ENCODE assay signal across 35 cellular contexts in genomic region chr7:15577600-15577999, GRCh38. TPM values are rescaled to one million over a fixed set of nuclear protein-coding genes. Genes with fewer than 3 reads are reported as not detected.
"Had no signal": no experiment of that assay in that cellular context is flagged by ENCODE, and none has a peak within 500 bp of the region (broad histone marks: within the 10 kb centered on the region; RNA-seq: fewer than 3 reads in every experiment).

No MANE protein-coding gene starts in this region.

- FAIRE-seq: colon had no signal

- H3K9me3 Mint-ChIP-seq: activated CD4-positive, alpha-beta memory T cell treated with anti-CD3 and anti-CD28 coated beads for 36 hours; activated CD4-positive, alpha-beta T cell treated with anti-CD3 and anti-CD28 coated beads, Interleukin-2, amount 10 ng/mL, durations not matched to agents 24 days and 14 days; activated naive CD4-positive, alpha-beta T cell treated with anti-CD3 and anti-CD28 coated beads for 36 hours; activated naive CD8-positive, alpha-beta T cell treated with anti-CD3 and anti-CD28 coated beads for 36 hours had no signal

- H3K4me1 Mint-ChIP-seq: activated CD4-positive, alpha-beta T cell treated with anti-CD3 and anti-CD28 coated beads for 36 hours; activated CD4-positive, alpha-beta T cell treated with anti-CD3 and anti-CD28 coated beads, Interleukin-2, amount 10 ng/mL, durations not matched to agents 24 days and 14 days; activated CD8-positive, alpha-beta memory T cell treated with anti-CD3 and anti-CD28 coated beads, Interleukin-2, amount 10 ng/mL, durations not matched to agents 7 days and 5 days; activated naive CD4-positive, alpha-beta T cell treated with anti-CD3 and anti-CD28 coated beads, Interleukin-2, amount 50 U/mL, for 24 hours; activated naive CD8-positive, alpha-beta T cell treated with anti-CD3 and anti-CD28 coated beads for 36 hours; activated naive CD8-positive, alpha-beta T cell treated with anti-CD3 and anti-CD28 coated beads, Interleukin-2, amount 50 U/mL, for 24 hours had no signal

- H3K4me3 Mint-ChIP-seq: activated CD4-positive, alpha-beta memory T cell treated with anti-CD3 and anti-CD28 coated beads for 36 hours; activated CD4-positive, alpha-beta T cell treated with anti-CD3 and anti-CD28 coated beads for 36 hours; activated CD4-positive, alpha-beta T cell treated with anti-CD3 and anti-CD28 coated beads, Interleukin-2, amount 10 ng/mL, durations not matched to agents 24 days and 14 days; activated CD8-positive, alpha-beta memory T cell treated with anti-CD3 and anti-CD28 coated beads, Interleukin-2, amount 10 ng/mL, durations not matched to agents 7 days and 5 days; activated CD8-positive, alpha-beta T cell treated with anti-CD3 and anti-CD28 coated beads, Interleukin-2, amount 10 ng/mL, durations not matched to agents 7 days and 5 days; activated naive CD4-positive, alpha-beta T cell treated with anti-CD3 and anti-CD28 coated beads for 36 hours; activated naive CD4-positive, alpha-beta T cell treated with anti-CD3 and anti-CD28 coated beads, Interleukin-2, amount 50 U/mL, for 24 hours; activated naive CD8-positive, alpha-beta T cell treated with anti-CD3 and anti-CD28 coated beads for 36 hours; activated naive CD8-positive, alpha-beta T cell treated with anti-CD3 and anti-CD28 coated beads, Interleukin-2, amount 50 U/mL, for 24 hours; activated T-helper 1 cell treated with anti-CD3 and anti-CD28 coated beads, Interleukin-12 subunit alpha, Interleukin-12 subunit beta, Interleukin-2, Interleukin-4 antibody, amounts not matched to agents 30 ng/mL and 10 ng/mL and 1 ng/mL, durations not matched to agents 14 hours and 24 hours and 36 hours; effector memory CD8-positive, alpha-beta T cell had no signal

- H3K27ac Mint-ChIP-seq: activated CD4-positive, alpha-beta memory T cell treated with anti-CD3 and anti-CD28 coated beads for 36 hours; activated CD4-positive, alpha-beta T cell treated with anti-CD3 and anti-CD28 coated beads for 36 hours; activated CD4-positive, alpha-beta T cell treated with anti-CD3 and anti-CD28 coated beads, Interleukin-2, amount 10 ng/mL, durations not matched to agents 24 days and 14 days; activated CD8-positive, alpha-beta memory T cell treated with anti-CD3 and anti-CD28 coated beads, Interleukin-2, amount 10 ng/mL, durations not matched to agents 7 days and 5 days; activated CD8-positive, alpha-beta T cell treated with anti-CD3 and anti-CD28 coated beads, Interleukin-2, amount 10 ng/mL, durations not matched to agents 7 days and 5 days; activated naive CD4-positive, alpha-beta T cell treated with anti-CD3 and anti-CD28 coated beads for 36 hours; activated naive CD4-positive, alpha-beta T cell treated with anti-CD3 and anti-CD28 coated beads, Interleukin-2, amount 50 U/mL, for 24 hours; activated naive CD8-positive, alpha-beta T cell treated with anti-CD3 and anti-CD28 coated beads for 36 hours; activated naive CD8-positive, alpha-beta T cell treated with anti-CD3 and anti-CD28 coated beads, Interleukin-2, amount 50 U/mL, for 24 hours; activated T-helper 1 cell treated with anti-CD3 and anti-CD28 coated beads, Interleukin-12 subunit alpha, Interleukin-12 subunit beta, Interleukin-2, Interleukin-4 antibody, amounts not matched to agents 30 ng/mL and 10 ng/mL and 1 ng/mL, durations not matched to agents 14 hours and 24 hours and 36 hours; activated T-helper 2 cell treated with anti-CD3 and anti-CD28 coated beads, Interferon-gamma antibody, Interleukin-2, Interleukin-4, amounts not matched to agents 10 μg/mL and 5 μg/mL and 100 μg/mL, durations not matched to agents 14 hours and 24 hours and 36 hours; effector memory CD8-positive, alpha-beta T cell had no signal

- H3K4me3 ChIP-seq: adrenal gland, body of pancreas, esophagus muscularis mucosa, gastrocnemius medialis had no signal

- H3K27me3 Mint-ChIP-seq: activated CD4-positive, alpha-beta memory T cell treated with anti-CD3 and anti-CD28 coated beads for 36 hours; activated CD4-positive, alpha-beta T cell treated with anti-CD3 and anti-CD28 coated beads for 36 hours; activated CD4-positive, alpha-beta T cell treated with anti-CD3 and anti-CD28 coated beads, Interleukin-2, amount 10 ng/mL, durations not matched to agents 24 days and 14 days; activated CD8-positive, alpha-beta memory T cell treated with anti-CD3 and anti-CD28 coated beads, Interleukin-2, amount 10 ng/mL, durations not matched to agents 7 days and 5 days; activated naive CD4-positive, alpha-beta T cell treated with anti-CD3 and anti-CD28 coated beads, Interleukin-2, amount 50 U/mL, for 24 hours; activated naive CD8-positive, alpha-beta T cell treated with anti-CD3 and anti-CD28 coated beads for 36 hours; activated naive CD8-positive, alpha-beta T cell treated with anti-CD3 and anti-CD28 coated beads, Interleukin-2, amount 50 U/mL, for 24 hours; effector memory CD8-positive, alpha-beta T cell had no signal

- ATAC-seq: activated CD4-positive, alpha-beta T cell treated with anti-CD3 and anti-CD28 coated beads for 36 hours; activated CD8-positive, alpha-beta memory T cell treated with anti-CD3 and anti-CD28 coated beads, Interleukin-2, amount 10 ng/mL, durations not matched to agents 7 days and 5 days; activated CD8-positive, alpha-beta T cell treated with anti-CD3 and anti-CD28 coated beads, Interleukin-2, amount 10 ng/mL, durations not matched to agents 7 days and 5 days; activated naive CD8-positive, alpha-beta T cell treated with anti-CD3 and anti-CD28 coated beads, Interleukin-2, amount 50 U/mL, for 24 hours; body of pancreas; effector memory CD8-positive, alpha-beta T cell; foreskin keratinocyte; gastrocnemius medialis had no signal

- H3K9me3 ChIP-seq: adrenal gland, body of pancreas, esophagus muscularis mucosa, gastrocnemius medialis had no signal

- H3K36me3 Mint-ChIP-seq: activated CD4-positive, alpha-beta memory T cell treated with anti-CD3 and anti-CD28 coated beads for 36 hours; activated CD8-positive, alpha-beta memory T cell treated with anti-CD3 and anti-CD28 coated beads, Interleukin-2, amount 10 ng/mL, durations not matched to agents 7 days and 5 days; activated naive CD4-positive, alpha-beta T cell treated with anti-CD3 and anti-CD28 coated beads, Interleukin-2, amount 50 U/mL, for 24 hours; activated naive CD8-positive, alpha-beta T cell treated with anti-CD3 and anti-CD28 coated beads for 36 hours had no signal

- H3K36me3 ChIP-seq: adrenal gland, esophagus muscularis mucosa, gastrocnemius medialis had no signal

- DNase-seq: activated CD4-positive, alpha-beta memory T cell treated with anti-CD3 and anti-CD28 coated beads for 36 hours; activated CD4-positive, alpha-beta T cell treated with anti-CD3 and anti-CD28 coated beads for 36 hours; activated CD4-positive, alpha-beta T cell treated with anti-CD3 and anti-CD28 coated beads, Interleukin-2, amount 10 ng/mL, durations not matched to agents 24 days and 14 days; activated CD4-positive, CD25-positive, alpha-beta regulatory T cell; activated CD4-positive, CD25-positive, alpha-beta regulatory T cell treated with anti-CD3 and anti-CD28 coated beads, Interleukin-2, amount 50 U/mL, for 72 hours; activated CD8-positive, alpha-beta memory T cell treated with anti-CD3 and anti-CD28 coated beads, Interleukin-2, amount 10 ng/mL, durations not matched to agents 7 days and 5 days; activated CD8-positive, alpha-beta memory T cell treated with anti-CD3 and anti-CD28 coated beads, Interleukin-2, amount 50 U/mL, for 4 hours; activated CD8-positive, alpha-beta T cell treated with anti-CD3 and anti-CD28 coated beads, Interleukin-2, amount 10 ng/mL, durations not matched to agents 7 days and 5 days; activated effector memory CD4-positive, alpha-beta T cell treated with anti-CD3 and anti-CD28 coated beads, Interleukin-2, amount 50 U/mL, for 16 hours; activated naive CD4-positive, alpha-beta T cell treated with anti-CD3 and anti-CD28 coated beads for 36 hours; activated naive CD8-positive, alpha-beta T cell treated with anti-CD3 and anti-CD28 coated beads for 36 hours; activated naive CD8-positive, alpha-beta T cell treated with anti-CD3 and anti-CD28 coated beads, Interleukin-2, amount 50 U/mL, for 24 hours; activated T-cell treated with anti-CD3 and anti-CD28 coated beads, Interleukin-2, amount 50 U/mL, for 1 hour; activated T-cell treated with anti-CD3 and anti-CD28 coated beads, Interleukin-2, amount 50 U/mL, for 48 hours; adrenal gland; amygdala; aorta; body of pancreas; caudate nucleus; cortex of kidney; dermis blood vessel endothelial cell; effector CD4-positive, alpha-beta T cell; effector memory CD8-positive, alpha-beta T cell; erythroblast; foreskin keratinocyte; gastrocnemius medialis; glutamatergic neuron; T-helper 2 cell had no signal

- H3K4me1 ChIP-seq: adrenal gland, body of pancreas, foreskin keratinocyte, gastrocnemius medialis had no signal

- H3K27ac ChIP-seq: adrenal gland, body of pancreas, esophagus muscularis mucosa, foreskin keratinocyte, gastrocnemius medialis had no signal

- H3K27me3 ChIP-seq: adrenal gland, body of pancreas, esophagus muscularis mucosa, foreskin keratinocyte, gastrocnemius medialis had no signal

RNA-seq across cellular contexts. Expression of gene AGMO, which starts 15.8 kb away (rescaled TPM):
- total RNA-seq: activated CD4-positive, alpha-beta memory T cell treated with anti-CD3 and anti-CD28 coated beads for 36 hours; activated CD4-positive, alpha-beta T cell treated with anti-CD3 and anti-CD28 coated beads for 36 hours; activated CD4-positive, alpha-beta T cell treated with anti-CD3 and anti-CD28 coated beads, Interleukin-2, amount 10 ng/mL, durations not matched to agents 24 days and 14 days; activated CD8-positive, alpha-beta memory T cell treated with anti-CD3 and anti-CD28 coated beads for 36 hours; activated CD8-positive, alpha-beta memory T cell treated with anti-CD3 and anti-CD28 coated beads, Interleukin-2, amount 10 ng/mL, durations not matched to agents 7 days and 5 days; activated CD8-positive, alpha-beta T cell treated with anti-CD3 and anti-CD28 coated beads, Interleukin-2, amount 10 ng/mL, durations not matched to agents 7 days and 5 days; activated naive CD4-positive, alpha-beta T cell treated with anti-CD3 and anti-CD28 coated beads for 36 hours; activated naive CD8-positive, alpha-beta T cell treated with anti-CD3 and anti-CD28 coated beads for 36 hours; activated T-helper 1 cell treated with anti-CD3 and anti-CD28 coated beads, Interleukin-12 subunit alpha, Interleukin-12 subunit beta, Interleukin-2, Interleukin-4 antibody, amounts not matched to agents 30 ng/mL and 10 ng/mL and 1 ng/mL, durations not matched to agents 14 hours and 24 hours and 36 hours; activated T-helper 2 cell treated with anti-CD3 and anti-CD28 coated beads, Interferon-gamma antibody, Interleukin-2, Interleukin-4, amounts not matched to agents 10 μg/mL and 5 μg/mL and 100 μg/mL, durations not matched to agents 14 hours and 24 hours and 36 hours; foreskin keratinocyte; T-helper 1 cell treated with Interleukin-12 subunit alpha and Interleukin-12 subunit beta and Interleukin-4 antibody, amounts not matched to agents 30 ng/mL and 1 ng/mL, for 36 hours had no signal
